Comparison of ENCODE assay signal across 16 cellular contexts in genomic region chr6:157789861-157790260, GRCh38. TPM values are rescaled to one million over a fixed set of nuclear protein-coding genes. Genes with fewer than 3 reads are reported as not detected.
A peak's percentile ranks its signal among the peaks of the same experiment; 100 is the strongest.
DNase-seq lines count a peak whose midpoint lies in the region; ATAC-seq and TF ChIP-seq lines count a peak whose summit lies in the region.
"Had no signal": no experiment of that assay in that cellular context is flagged by ENCODE, and none has a peak within 500 bp of the region (broad histone marks: within the 10 kb centered on the region; RNA-seq: fewer than 3 reads in every experiment).

No MANE protein-coding gene starts in this region.

- DNase-seq in BE2C (peak; percentile 41), HCT116 (ENCODE audit: low read depth, low spot score) (peak; percentile 59), iPS-NIHi11 (ENCODE audit: low spot score) (peak; percentile 84)
- DNase-seq in activated CD4-positive, CD25-positive, alpha-beta regulatory T cell (lab: John Stamatoyannopoulos, UW), result no peak
- DNase-seq: activated CD8-positive, alpha-beta memory T cell treated with anti-CD3 and anti-CD28 coated beads, Interleukin-2, amount 50 U/mL, for 48 hours; activated naive CD4-positive, alpha-beta T cell treated with anti-CD3 and anti-CD28 coated beads for 36 hours; AML-193; Calu3; GOT3; Karpas-422; left lung; NCI-H1105 treated with DMSO at 0.1 percent for 48 hours; NCI-H2227 treated with DMSO at 0.1 percent for 48 hours had no signal

- CTCF ChIA-PET in HCT116 (lab: Charles Lee), result no interaction called here

- H3K9me2 ChIP-seq in HCT116 (ENCODE audit: insufficient read depth), result no peaks in the 10 kb centered on the region

- peak; percentile 100 for ATAC-seq in HCT116
- 0 out of 3 replicates have a peak, but pooled peaks have one; percentile 39 for ATAC-seq in SK-N-SH treated with all-trans-retinoic acid at 6 μM for 48 hours
- ATAC-seq in HG03432 (IDR thresholded peaks at IDR 0.05; ENCODE audit: unreplicated experiment), result no peak
- ATAC-seq in GM21786 (IDR thresholded peaks at IDR 0.05; ENCODE audit: unreplicated experiment), result no peak

- H3K36me3 ChIP-seq in BE2C (no peaks in the 10 kb centered on the region), HCT116 (ENCODE audit: control insufficient read depth in 1 of 2, insufficient read depth in 2 of 2, low read length in 2 of 2) (no peaks in the 10 kb centered on the region)
- H3K36me3 ChIP-seq: left lung had no signal

- intact Hi-C loops in HCT116 (cut with micrococcal nuclease), result no loop called here

- H3K4me3 ChIP-seq in BE2C (ENCODE audit: low read depth, low read length), result no peak overlapping the region
- H3K4me3 ChIP-seq in HCT116 (replicated peaks in 1 of 2; ENCODE audit: low read depth in 1 of 2, low read length in 2 of 2), result no peak overlapping the region
- H3K4me3 ChIP-seq: left lung had no signal

- POLR2A ChIA-PET in HCT116 (lab: Charles Lee), result no interaction called here

- BruUV-seq in HCT116 (replicated peaks; lab: Mats Ljungman, UMichigan), result no TSS peak

- H3K4me1 ChIP-seq in BE2C, result no peaks in the 10 kb centered on the region
- no peaks in the 10 kb centered on the region for H3K4me1 ChIP-seq in HCT116 (ENCODE audit: control insufficient read depth in 1 of 2, insufficient read depth in 2 of 2, low read length in 2 of 2)
- H3K4me1 ChIP-seq: left lung had no signal

- no peak overlapping the region for H3K9ac ChIP-seq in HCT116 (ENCODE audit: low read length)

- H3K9me3 ChIP-seq in BE2C (no peaks in the 10 kb centered on the region), HCT116 (ENCODE audit: control insufficient read depth in 1 of 2, insufficient read depth in 1 of 2, low read depth in 1 of 2, low read length in 2 of 2) (no peaks in the 10 kb centered on the region)
- H3K9me3 ChIP-seq: left lung had no signal

- TF ChIP-seq POLR2A in HCT116 (IDR thresholded peaks at IDR 0.05; ENCODE audit: borderline replicate concordance, extremely low read depth, insufficient read depth, insufficient read length), result no peak

- no peak overlapping the region; the same call in 1 of the 2 replicates for H3K4me2 ChIP-seq in HCT116 (ENCODE audit: low read length)

- H4K20me1 ChIP-seq in HCT116 (ENCODE audit: insufficient read depth), result no peaks in the 10 kb centered on the region

- RAD21 ChIA-PET in HCT116 (lab: Charles Lee; ENCODE audit: low non-redundant PET in 1 of 2, low total read pairs in 2 of 2, uncharacterized antibody in 2 of 2, unreplicated experiment in 2 of 2), result no interaction called here

- H2AFZ ChIP-seq in HCT116 (ENCODE audit: low read depth, low read length, poor library complexity, severe bottlenecking), result peak overlapping the region; percentile 78

- no peak for TF ChIP-seq RAD21 in HCT116 (IDR thresholded peaks at IDR 0.05; ENCODE audit: low read depth)

- H3K79me2 ChIP-seq in HCT116 (ENCODE audit: insufficient read depth, low read length), result no peaks in the 10 kb centered on the region

- H3K27ac ChIP-seq in HCT116 (ENCODE audit: low read depth, low read length), result no peak overlapping the region
- H3K27ac ChIP-seq: left lung had no signal

- no peak for TF ChIP-seq CTCF in BE2C (IDR thresholded peaks at IDR 0.05; ENCODE audit: low read depth, low read length)
- no peak for TF ChIP-seq CTCF in HCT116 (IDR thresholded peaks at IDR 0.05 in 2 of 3, conservative IDR thresholded peaks at IDR 0.05 in 1 of 3; ENCODE audit: borderline replicate concordance in 1 of 3, insufficient read depth in 1 of 3, low read depth in 2 of 3, low read length in 2 of 3)

- H3K27me3 ChIP-seq in BE2C (no peaks in the 10 kb centered on the region), HCT116 (ENCODE audit: insufficient read depth, low read length) (no peaks in the 10 kb centered on the region)
- H3K27me3 ChIP-seq: left lung had no signal

TF ChIP-seq in HCT116, 20 proteins besides CTCF, POLR2A, EP300 and RAD21:
- TF ChIP-seq ZFX (IDR thresholded peaks at IDR 0.05) (no peak), MAX (IDR thresholded peaks at IDR 0.05) (0 out of 2 replicates have a peak, but pooled peaks have one; percentile 20), SP1 (IDR thresholded peaks at IDR 0.05; ENCODE audit: low read depth) (peak; percentile 67), TCF7L2 (IDR thresholded peaks at IDR 0.05; ENCODE audit: borderline replicate concordance, extremely low read depth, insufficient read depth, insufficient read length) (no peak), POLR2AphosphoS5 (IDR thresholded peaks at IDR 0.05; ENCODE audit: low read depth, low read length) (no peak), ZNF274 (IDR thresholded peaks at IDR 0.05; ENCODE audit: low read depth, low read length) (no peak), JUND (IDR thresholded peaks at IDR 0.05) (no peak), SRF (IDR thresholded peaks at IDR 0.05; ENCODE audit: low read depth) (no peak), FOSL1 (IDR thresholded peaks at IDR 0.05; ENCODE audit: low read depth) (no peak), EGR1 (IDR thresholded peaks at IDR 0.05; ENCODE audit: low read depth) (peak; percentile 91), ELF1 (IDR thresholded peaks at IDR 0.05; ENCODE audit: borderline replicate concordance, low read depth) (peak; percentile 61), ZBTB33 (IDR thresholded peaks at IDR 0.05; ENCODE audit: extremely low read depth, insufficient replicate concordance, low read length) (no peak), EZH2 (IDR thresholded peaks at IDR 0.05) (no peak), SIN3A (IDR thresholded peaks at IDR 0.05; ENCODE audit: low read depth) (no peak), EZH2phosphoT487 (IDR thresholded peaks at IDR 0.05; ENCODE audit: borderline replicate concordance) (no peak)
TF ChIP-seq in HCT116: peak in this region for 4.

TF ChIP-seq in SK-N-SH treated with all-trans-retinoic acid at 6 μM for 48 hours, 23 proteins besides CTCF, POLR2A, EP300 and RAD21:
- TF ChIP-seq ZC3H10 (CRISPR knock-in tag; IDR thresholded peaks at IDR 0.05) (no peak), ZNF565 (CRISPR knock-in tag; conservative IDR thresholded peaks at IDR 0.05; ENCODE audit: low read depth) (no peak), ZNF70 (CRISPR knock-in tag; IDR thresholded peaks at IDR 0.05) (no peak), ZNF8 (CRISPR knock-in tag; IDR thresholded peaks at IDR 0.05) (no peak)
TF ChIP-seq in SK-N-SH treated with all-trans-retinoic acid at 6 μM for 48 hours: peak in this region for 0.

RNA-seq across cellular contexts. Expression of gene SNX9, which starts 33.2 kb away (rescaled TPM):
- polyA plus RNA-seq in BE2C (2012; ENCODE audit: insufficient read depth, insufficient read length, low read depth), result 16.1 TPM
- total RNA-seq in HCT116 (2021; ENCODE audit: unreplicated experiment), result 42.5 TPM
- polyA plus RNA-seq in HCT116 (2012), result 27.3 and 33.3 TPM in 2 replicates

Comparison
In these comparisons a context has a peak if more than half of its experiments do, and no peak if none do; other contexts are left out.
1. DNase-seq: peak in BE2C (single experiment), HCT116 (single experiment) and iPS-NIHi11 (single experiment); none in activated CD4-positive, CD25-positive, alpha-beta regulatory T cell (0 of 4).
2. ATAC-seq: peak in HCT116 (single experiment) and SK-N-SH treated with all-trans-retinoic acid at 6 μM for 48 hours (single experiment); none in HG03432 (single experiment) and GM21786 (single experiment).